ENCODE assay signal across 3 cellular contexts in the genomic region with DNA sequence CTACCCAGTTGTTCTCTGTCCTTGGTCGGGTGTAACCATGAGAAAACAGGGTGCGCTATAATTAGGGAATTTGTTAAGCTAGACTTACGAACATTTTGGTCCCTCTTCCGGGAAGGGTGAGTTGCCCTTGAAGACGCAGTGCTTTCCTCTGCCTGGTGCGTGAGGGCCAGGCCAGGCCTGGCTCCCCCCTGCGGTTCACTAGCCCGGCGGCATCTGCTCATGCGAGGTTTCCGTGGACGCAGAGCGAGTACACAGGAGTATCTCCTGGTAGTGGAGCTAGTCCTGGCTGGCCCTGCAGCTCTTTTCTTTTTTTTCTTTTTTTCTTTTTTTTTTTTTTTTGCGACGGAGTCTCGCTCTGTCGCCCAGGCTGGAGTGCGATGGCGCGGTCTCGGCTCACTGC.
TF ChIP-seq lines count a peak whose summit lies in the region.

No MANE protein-coding gene starts in this region.

TF ChIP-seq in GM23338, 12 proteins besides CTCF, POLR2A, EP300 and RAD21 (continued from another document):
- TF ChIP-seq NANOG (IDR thresholded peaks at IDR 0.05; ENCODE audit: borderline replicate concordance) = no peak
- no peak for TF ChIP-seq ZNF114 (CRISPR knock-in tag; IDR thresholded peaks at IDR 0.05)
- no peak for TF ChIP-seq CREB1 (CRISPR knock-in tag; IDR thresholded peaks at IDR 0.05; ENCODE audit: low read depth)
- no peak for TF ChIP-seq EZH2 (IDR thresholded peaks at IDR 0.05; ENCODE audit: low read depth, unreplicated experiment)
- TF ChIP-seq, protein P1, sequence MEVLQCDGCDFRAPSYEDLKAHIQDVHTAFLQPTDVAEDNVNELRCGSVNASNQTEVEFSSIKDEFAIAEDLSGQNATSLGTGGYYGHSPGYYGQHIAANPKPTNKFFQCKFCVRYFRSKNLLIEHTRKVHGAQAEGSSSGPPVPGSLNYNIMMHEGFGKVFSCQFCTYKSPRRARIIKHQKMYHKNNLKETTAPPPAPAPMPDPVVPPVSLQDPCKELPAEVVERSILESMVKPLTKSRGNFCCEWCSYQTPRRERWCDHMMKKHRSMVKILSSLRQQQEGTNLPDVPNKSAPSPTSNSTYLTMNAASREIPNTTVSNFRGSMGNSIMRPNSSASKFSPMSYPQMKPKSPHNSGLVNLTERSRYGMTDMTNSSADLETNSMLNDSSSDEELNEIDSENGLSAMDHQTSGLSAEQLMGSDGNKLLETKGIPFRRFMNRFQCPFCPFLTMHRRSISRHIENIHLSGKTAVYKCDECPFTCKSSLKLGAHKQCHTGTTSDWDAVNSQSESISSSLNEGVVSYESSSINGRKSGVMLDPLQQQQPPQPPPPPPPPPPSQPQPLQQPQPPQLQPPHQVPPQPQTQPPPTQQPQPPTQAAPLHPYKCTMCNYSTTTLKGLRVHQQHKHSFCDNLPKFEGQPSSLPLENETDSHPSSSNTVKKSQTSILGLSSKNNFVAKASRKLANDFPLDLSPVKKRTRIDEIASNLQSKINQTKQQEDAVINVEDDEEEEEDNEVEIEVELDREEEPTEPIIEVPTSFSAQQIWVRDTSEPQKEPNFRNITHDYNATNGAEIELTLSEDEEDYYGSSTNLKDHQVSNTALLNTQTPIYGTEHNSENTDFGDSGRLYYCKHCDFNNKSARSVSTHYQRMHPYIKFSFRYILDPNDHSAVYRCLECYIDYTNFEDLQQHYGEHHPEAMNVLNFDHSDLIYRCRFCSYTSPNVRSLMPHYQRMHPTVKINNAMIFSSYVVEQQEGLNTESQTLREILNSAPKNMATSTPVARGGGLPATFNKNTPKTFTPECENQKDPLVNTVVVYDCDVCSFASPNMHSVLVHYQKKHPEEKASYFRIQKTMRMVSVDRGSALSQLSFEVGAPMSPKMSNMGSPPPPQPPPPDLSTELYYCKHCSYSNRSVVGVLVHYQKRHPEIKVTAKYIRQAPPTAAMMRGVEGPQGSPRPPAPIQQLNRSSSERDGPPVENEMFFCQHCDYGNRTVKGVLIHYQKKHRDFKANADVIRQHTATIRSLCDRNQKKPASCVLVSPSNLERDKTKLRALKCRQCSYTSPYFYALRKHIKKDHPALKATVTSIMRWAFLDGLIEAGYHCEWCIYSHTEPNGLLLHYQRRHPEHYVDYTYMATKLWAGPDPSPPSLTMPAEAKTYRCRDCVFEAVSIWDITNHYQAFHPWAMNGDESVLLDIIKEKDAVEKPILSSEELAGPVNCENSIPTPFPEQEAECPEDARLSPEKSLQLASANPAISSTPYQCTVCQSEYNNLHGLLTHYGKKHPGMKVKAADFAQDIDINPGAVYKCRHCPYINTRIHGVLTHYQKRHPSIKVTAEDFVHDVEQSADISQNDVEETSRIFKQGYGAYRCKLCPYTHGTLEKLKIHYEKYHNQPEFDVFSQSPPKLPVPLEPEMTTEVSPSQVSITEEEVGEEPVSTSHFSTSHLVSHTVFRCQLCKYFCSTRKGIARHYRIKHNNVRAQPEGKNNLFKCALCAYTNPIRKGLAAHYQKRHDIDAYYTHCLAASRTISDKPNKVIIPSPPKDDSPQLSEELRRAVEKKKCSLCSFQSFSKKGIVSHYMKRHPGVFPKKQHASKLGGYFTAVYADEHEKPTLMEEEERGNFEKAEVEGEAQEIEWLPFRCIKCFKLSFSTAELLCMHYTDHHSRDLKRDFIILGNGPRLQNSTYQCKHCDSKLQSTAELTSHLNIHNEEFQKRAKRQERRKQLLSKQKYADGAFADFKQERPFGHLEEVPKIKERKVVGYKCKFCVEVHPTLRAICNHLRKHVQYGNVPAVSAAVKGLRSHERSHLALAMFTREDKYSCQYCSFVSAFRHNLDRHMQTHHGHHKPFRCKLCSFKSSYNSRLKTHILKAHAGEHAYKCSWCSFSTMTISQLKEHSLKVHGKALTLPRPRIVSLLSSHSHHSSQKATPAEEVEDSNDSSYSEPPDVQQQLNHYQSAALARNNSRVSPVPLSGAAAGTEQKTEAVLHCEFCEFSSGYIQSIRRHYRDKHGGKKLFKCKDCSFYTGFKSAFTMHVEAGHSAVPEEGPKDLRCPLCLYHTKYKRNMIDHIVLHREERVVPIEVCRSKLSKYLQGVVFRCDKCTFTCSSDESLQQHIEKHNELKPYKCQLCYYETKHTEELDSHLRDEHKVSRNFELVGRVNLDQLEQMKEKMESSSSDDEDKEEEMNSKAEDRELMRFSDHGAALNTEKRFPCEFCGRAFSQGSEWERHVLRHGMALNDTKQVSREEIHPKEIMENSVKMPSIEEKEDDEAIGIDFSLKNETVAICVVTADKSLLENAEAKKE (CRISPR knock-in tag; IDR thresholded peaks at IDR 0.05) = no peak
- TF ChIP-seq POLR2AphosphoS5 (IDR thresholded peaks at IDR 0.05; ENCODE audit: low read depth) = no peak
- TF ChIP-seq JUNB (IDR thresholded peaks at IDR 0.05; ENCODE audit: unreplicated experiment) = no peak

TF ChIP-seq in WTC11, 78 proteins besides CTCF, POLR2A, EP300 and RAD21 (continued from another document and continues in another):
- TF ChIP-seq OVOL2 (CRISPR knock-in tag; IDR thresholded peaks at IDR 0.05; ENCODE audit: borderline replicate concordance) (no peak), ZNF396 (CRISPR knock-in tag; IDR thresholded peaks at IDR 0.05; ENCODE audit: borderline replicate concordance) (no peak), ZNF263 (CRISPR knock-in tag; IDR thresholded peaks at IDR 0.05; ENCODE audit: low read depth) (no peak)
- TF ChIP-seq, protein P2, sequence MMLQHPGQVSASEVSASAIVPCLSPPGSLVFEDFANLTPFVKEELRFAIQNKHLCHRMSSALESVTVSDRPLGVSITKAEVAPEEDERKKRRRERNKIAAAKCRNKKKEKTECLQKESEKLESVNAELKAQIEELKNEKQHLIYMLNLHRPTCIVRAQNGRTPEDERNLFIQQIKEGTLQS (CRISPR knock-in tag; conservative IDR thresholded peaks at IDR 0.05) = no peak
- TF ChIP-seq, protein P3, sequence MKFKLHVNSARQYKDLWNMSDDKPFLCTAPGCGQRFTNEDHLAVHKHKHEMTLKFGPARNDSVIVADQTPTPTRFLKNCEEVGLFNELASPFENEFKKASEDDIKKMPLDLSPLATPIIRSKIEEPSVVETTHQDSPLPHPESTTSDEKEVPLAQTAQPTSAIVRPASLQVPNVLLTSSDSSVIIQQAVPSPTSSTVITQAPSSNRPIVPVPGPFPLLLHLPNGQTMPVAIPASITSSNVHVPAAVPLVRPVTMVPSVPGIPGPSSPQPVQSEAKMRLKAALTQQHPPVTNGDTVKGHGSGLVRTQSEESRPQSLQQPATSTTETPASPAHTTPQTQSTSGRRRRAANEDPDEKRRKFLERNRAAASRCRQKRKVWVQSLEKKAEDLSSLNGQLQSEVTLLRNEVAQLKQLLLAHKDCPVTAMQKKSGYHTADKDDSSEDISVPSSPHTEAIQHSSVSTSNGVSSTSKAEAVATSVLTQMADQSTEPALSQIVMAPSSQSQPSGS (CRISPR knock-in tag; IDR thresholded peaks at IDR 0.05; ENCODE audit: borderline replicate concordance, low read depth) = no peak
- TF ChIP-seq, protein P4, sequence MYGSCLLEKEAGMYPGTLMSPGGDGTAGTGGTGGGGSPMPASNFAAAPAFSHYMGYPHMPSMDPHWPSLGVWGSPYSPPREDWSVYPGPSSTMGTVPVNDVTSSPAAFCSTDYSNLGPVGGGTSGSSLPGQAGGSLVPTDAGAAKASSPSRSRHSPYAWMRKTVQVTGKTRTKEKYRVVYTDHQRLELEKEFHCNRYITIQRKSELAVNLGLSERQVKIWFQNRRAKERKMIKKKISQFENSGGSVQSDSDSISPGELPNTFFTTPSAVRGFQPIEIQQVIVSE (CRISPR knock-in tag; IDR thresholded peaks at IDR 0.05; ENCODE audit: borderline replicate concordance) = no peak
- TF ChIP-seq, protein P5, sequence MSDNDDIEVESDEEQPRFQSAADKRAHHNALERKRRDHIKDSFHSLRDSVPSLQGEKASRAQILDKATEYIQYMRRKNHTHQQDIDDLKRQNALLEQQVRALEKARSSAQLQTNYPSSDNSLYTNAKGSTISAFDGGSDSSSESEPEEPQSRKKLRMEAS (CRISPR knock-in tag; IDR thresholded peaks at IDR 0.05) = no peak
- TF ChIP-seq, protein P6, sequence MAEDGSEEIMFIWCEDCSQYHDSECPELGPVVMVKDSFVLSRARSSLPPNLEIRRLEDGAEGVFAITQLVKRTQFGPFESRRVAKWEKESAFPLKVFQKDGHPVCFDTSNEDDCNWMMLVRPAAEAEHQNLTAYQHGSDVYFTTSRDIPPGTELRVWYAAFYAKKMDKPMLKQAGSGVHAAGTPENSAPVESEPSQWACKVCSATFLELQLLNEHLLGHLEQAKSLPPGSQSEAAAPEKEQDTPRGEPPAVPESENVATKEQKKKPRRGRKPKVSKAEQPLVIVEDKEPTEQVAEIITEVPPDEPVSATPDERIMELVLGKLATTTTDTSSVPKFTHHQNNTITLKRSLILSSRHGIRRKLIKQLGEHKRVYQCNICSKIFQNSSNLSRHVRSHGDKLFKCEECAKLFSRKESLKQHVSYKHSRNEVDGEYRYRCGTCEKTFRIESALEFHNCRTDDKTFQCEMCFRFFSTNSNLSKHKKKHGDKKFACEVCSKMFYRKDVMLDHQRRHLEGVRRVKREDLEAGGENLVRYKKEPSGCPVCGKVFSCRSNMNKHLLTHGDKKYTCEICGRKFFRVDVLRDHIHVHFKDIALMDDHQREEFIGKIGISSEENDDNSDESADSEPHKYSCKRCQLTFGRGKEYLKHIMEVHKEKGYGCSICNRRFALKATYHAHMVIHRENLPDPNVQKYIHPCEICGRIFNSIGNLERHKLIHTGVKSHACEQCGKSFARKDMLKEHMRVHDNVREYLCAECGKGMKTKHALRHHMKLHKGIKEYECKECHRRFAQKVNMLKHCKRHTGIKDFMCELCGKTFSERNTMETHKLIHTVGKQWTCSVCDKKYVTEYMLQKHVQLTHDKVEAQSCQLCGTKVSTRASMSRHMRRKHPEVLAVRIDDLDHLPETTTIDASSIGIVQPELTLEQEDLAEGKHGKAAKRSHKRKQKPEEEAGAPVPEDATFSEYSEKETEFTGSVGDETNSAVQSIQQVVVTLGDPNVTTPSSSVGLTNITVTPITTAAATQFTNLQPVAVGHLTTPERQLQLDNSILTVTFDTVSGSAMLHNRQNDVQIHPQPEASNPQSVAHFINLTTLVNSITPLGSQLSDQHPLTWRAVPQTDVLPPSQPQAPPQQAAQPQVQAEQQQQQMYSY (CRISPR knock-in tag; IDR thresholded peaks at IDR 0.05) = no peak

TF ChIP-seq in HEK293T, 16 proteins besides CTCF, POLR2A, EP300 and RAD21 (continued from another document):
- no peak for TF ChIP-seq FOXM1 (IDR thresholded peaks at IDR 0.05; ENCODE audit: borderline replicate concordance)
- TF ChIP-seq ZNF384 (IDR thresholded peaks at IDR 0.05) = no peak
- TF ChIP-seq SP1 (IDR thresholded peaks at IDR 0.05) = no peak
- TF ChIP-seq, protein P7, sequence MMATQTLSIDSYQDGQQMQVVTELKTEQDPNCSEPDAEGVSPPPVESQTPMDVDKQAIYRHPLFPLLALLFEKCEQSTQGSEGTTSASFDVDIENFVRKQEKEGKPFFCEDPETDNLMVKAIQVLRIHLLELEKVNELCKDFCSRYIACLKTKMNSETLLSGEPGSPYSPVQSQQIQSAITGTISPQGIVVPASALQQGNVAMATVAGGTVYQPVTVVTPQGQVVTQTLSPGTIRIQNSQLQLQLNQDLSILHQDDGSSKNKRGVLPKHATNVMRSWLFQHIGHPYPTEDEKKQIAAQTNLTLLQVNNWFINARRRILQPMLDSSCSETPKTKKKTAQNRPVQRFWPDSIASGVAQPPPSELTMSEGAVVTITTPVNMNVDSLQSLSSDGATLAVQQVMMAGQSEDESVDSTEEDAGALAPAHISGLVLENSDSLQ (IDR thresholded peaks at IDR 0.05) = no peak
- no peak for TF ChIP-seq HDGF (IDR thresholded peaks at IDR 0.05; ENCODE audit: borderline replicate concordance)
TF ChIP-seq in HEK293T: peak in this region for 0.
